ENCODE assay signal across 12 cellular contexts in genomic region chr1:205275133-205275532, GRCh38. TPM values are rescaled to one million over a fixed set of nuclear protein-coding genes. Genes with fewer than 3 reads are reported as not detected.
DNase-seq lines count a peak whose midpoint lies in the region; ATAC-seq, FAIRE-seq and TF ChIP-seq lines count a peak whose summit lies in the region.
"Had no signal": no experiment of that assay in that cellular context is flagged by ENCODE, and none has a peak within 500 bp of the region (broad histone marks: within the 10 kb centered on the region; RNA-seq: fewer than 3 reads in every experiment).

No MANE protein-coding gene starts in this region.

- TF ChIP-seq POLR2A in Peyer's patch (IDR thresholded peaks at IDR 0.05) = no peak
- no peak for TF ChIP-seq POLR2A in HepG2 (IDR thresholded peaks at IDR 0.05; ENCODE audit: insufficient read depth in 1 of 2, low read depth in 2 of 2, low read length in 2 of 2)

- no peak for FAIRE-seq in HepG2 (lab: Jason Lieb, UNC)
- FAIRE-seq: D721Med had no signal

- TF ChIP-seq EP300 in HepG2 (IDR thresholded peaks at IDR 0.05; ENCODE audit: low read depth in 2 of 2, low read length in 2 of 2) (no peak), HepG2 (CRISPR knock-in tag; IDR thresholded peaks at IDR 0.05; ENCODE audit: borderline replicate concordance) (no peak)

- no peaks in the 10 kb centered on the region for H4K20me1 ChIP-seq in HepG2 (ENCODE audit: insufficient read depth, low read length)

- H2AFZ ChIP-seq in HepG2 (ENCODE audit: low read length) = no peak overlapping the region
- H2AFZ ChIP-seq: GM23248 had no signal

- in situ Hi-C loops in HepG2 (cut with HindIII; ENCODE audit: extremely low pct_ligation_motif_present, low pct_unique_long_range_greater_than_20kb) = no loop called here

- intact Hi-C loops in HepG2 (cut with micrococcal nuclease; ENCODE audit: unreplicated experiment) = loop anchor here (2.0 kb wide), 1 partner anchor 20 kb away; no protein-coding TSS in a partner anchor

- CTCF ChIA-PET in HepG2 (lab: Yijun Ruan, JAX; ENCODE audit: low intra/inter-chr PET ratio, low total read pairs) = interaction anchor here (5.5 kb wide), 1 partner anchor 49 kb away, joined by 150 read pairs; the partner anchor contains the start of gene NUAK2

- POLR2A ChIA-PET in HepG2 (lab: Yijun Ruan, JAX) = interaction anchor here (1.2 to 3.3 kb wide), 4 partner anchors 10 to 49 kb away, joined by 3 to 32 read pairs (median 17); no protein-coding TSS in a partner anchor

- H3K4me2 ChIP-seq in HepG2 (ENCODE audit: low read depth, low read length) = no peak overlapping the region

- no peaks in the 10 kb centered on the region for H3K79me2 ChIP-seq in HepG2 (ENCODE audit: insufficient read depth, low read length)

- DNase-seq in H7 (peak; percentile 34), Peyer's patch (peak; percentile 59 to 80 (median 73)), HepG2 (ENCODE audit: low spot score) (no peak), glomerular visceral epithelial cell (ENCODE audit: extremely low spot score) (no peak)
- DNase-seq: GM23248 had no signal

- H3K27me3 ChIP-seq in H7 (ENCODE audit: control insufficient read depth, insufficient read depth, low read length) (no peaks in the 10 kb centered on the region), Peyer's patch (no peaks in the 10 kb centered on the region), HepG2 (ENCODE audit: control insufficient read depth in 1 of 2, insufficient read depth in 2 of 2, low read length in 2 of 2) (peaks cover 2 to 28% of the 10 kb centered on the region in 2 experiments; a peak in 4 of 5 replicates)
- H3K27me3 ChIP-seq: testis had no signal

- H3K9me3 ChIP-seq in Peyer's patch (no peaks in the 10 kb centered on the region), HepG2 (ENCODE audit: low read length) (no peaks in the 10 kb centered on the region)
- H3K9me3 ChIP-seq: testis had no signal

- ATAC-seq in HepG2 (no peak), HG03108 (IDR thresholded peaks at IDR 0.05; ENCODE audit: unreplicated experiment) (no peak), HG03342 (IDR thresholded peaks at IDR 0.05; ENCODE audit: unreplicated experiment) (no peak), GM18517 (IDR thresholded peaks at IDR 0.05; ENCODE audit: unreplicated experiment) (no peak)

- H3K9ac ChIP-seq in HepG2 (ENCODE audit: insufficient read depth, low read depth, low read length) = no peak overlapping the region
- H3K9ac ChIP-seq: GM23248 had no signal

- peaks cover 0 to 27% (median 12%) of the 10 kb centered on the region in 4 donors for H3K4me1 ChIP-seq in Peyer's patch
- peaks cover 32% of the 10 kb centered on the region for H3K4me1 ChIP-seq in HepG2 (ENCODE audit: insufficient read depth, low read length)

- H3K27ac ChIP-seq in C4-2B = peak overlapping the region; percentile 34
- H3K27ac ChIP-seq in Peyer's patch = peak overlapping the region in 3 of 4 donors; percentile 22 to 55 (median 53)
- no peak overlapping the region for H3K27ac ChIP-seq in HepG2 (ENCODE audit: extremely low read length, insufficient read depth, low read length)
- H3K27ac ChIP-seq: GM23248, SK-N-MC, testis had no signal

- H3K4me3 ChIP-seq in H7 (ENCODE audit: insufficient read depth, low read depth, low read length) = no peak overlapping the region
- no peak overlapping the region for H3K4me3 ChIP-seq in Peyer's patch
- no peak overlapping the region for H3K4me3 ChIP-seq in HepG2 (replicated peaks in 1 of 3; ENCODE audit: insufficient read depth in 1 of 3, low read depth in 2 of 3, low read length in 3 of 3)
- H3K4me3 ChIP-seq: GM23248, SK-N-MC, testis had no signal

- TF ChIP-seq RAD21 in HepG2 (CRISPR knock-in tag; IDR thresholded peaks at IDR 0.05) = no peak

- TF ChIP-seq CTCF in C4-2B (conservative IDR thresholded peaks at IDR 0.05) (no peak), Peyer's patch (IDR thresholded peaks at IDR 0.05) (peak in 3 of 6 experiments; percentile 11 to 31 (median 30)), HepG2 (CRISPR knock-in tag; IDR thresholded peaks at IDR 0.05) (no peak)

- no TSS peak for BruUV-seq in HepG2 (replicated peaks; lab: Mats Ljungman, UMichigan)

- H3K36me3 ChIP-seq in H7 (replicated peaks; ENCODE audit: control insufficient read depth, insufficient read depth, low read length) (no peaks in the 10 kb centered on the region; the same call in 1 of the 2 replicates), Peyer's patch (no peaks in the 10 kb centered on the region), HepG2 (replicated peaks in 1 of 2; ENCODE audit: control insufficient read depth in 1 of 2, insufficient read depth in 2 of 2, low read length in 2 of 2) (no peaks in the 10 kb centered on the region)

- 58% methylated on average over 3 of the region's 3 CpGs for WGBS in HepG2 (ENCODE audit: low lambda C conversion rate)

TF ChIP-seq in HepG2, 621 proteins besides CTCF, POLR2A, EP300 and RAD21:
- TF ChIP-seq ZNF615 (CRISPR knock-in tag; IDR thresholded peaks at IDR 0.05; ENCODE audit: borderline replicate concordance) (no peak), HNRNPL (IDR thresholded peaks at IDR 0.05; ENCODE audit: low read depth, low read length) (0 out of 2 replicates have a peak, but pooled peaks have one; percentile 37)

RNA-seq across cellular contexts. Expression of gene NUAK2, which starts 46.4 kb away (rescaled TPM):
- total RNA-seq in H7 (2014; rRNA removed; shearing (Covaris generic)) = 9.2 and 9.8 TPM in 2 replicates
- total RNA-seq in Peyer's patch = 10 to 100 TPM; 22.0 to 40.0 (median 30.9) TPM
- 1.1 and 1.2 TPM in 2 replicates for total RNA-seq in HepG2 (2016; rRNA removed; fragmentation: Illumina TruSeq; extraction: Trizol)
- 0.10 and 0.18 TPM in 2 replicates for total RNA-seq in HepG2 (2016; cell fraction: cytosol; rRNA removed; fragmentation: Illumina TruSeq; extraction: Trizol; ENCODE audit: low read depth)
- total RNA-seq in HepG2 (2016; cell fraction: insoluble cytoplasmic fraction; rRNA removed; fragmentation: Illumina TruSeq; extraction: Trizol) = 0.79 and 1.1 TPM in 2 replicates
- total RNA-seq in HepG2 (2016; cell fraction: membrane; rRNA removed; fragmentation: Illumina TruSeq; extraction: Trizol) = 0.65 and 0.71 TPM in 2 replicates
- total RNA-seq in HepG2 (2016; cell fraction: nucleus; rRNA removed; fragmentation: Illumina TruSeq; extraction: Trizol) = 1.5 and 1.6 TPM in 2 replicates
- 0.68 and 0.75 TPM in 2 replicates for polyA plus RNA-seq in HepG2 (2011; rRNA removed)
- polyA plus RNA-seq in HepG2 (2011; cell fraction: cytosol; rRNA removed) = 0.47 and 0.54 TPM in 2 replicates
- 1.2 TPM in 2 replicates for polyA plus RNA-seq in HepG2 (2011; cell fraction: nucleus; rRNA removed)
- polyA plus RNA-seq in HepG2 (2012) = 0.35 and 0.38 TPM in 2 replicates
- polyA plus RNA-seq in HepG2 (2016; cell fraction: cytosol; fragmentation: Illumina TruSeq; extraction: Trizol; ENCODE audit: low read depth) = 0.17 and 0.19 TPM in 2 replicates
- 0.99 and 1.4 TPM in 2 replicates for polyA plus RNA-seq in HepG2 (2016; cell fraction: insoluble cytoplasmic fraction; fragmentation: Illumina TruSeq; extraction: Trizol; ENCODE audit: low read depth)
- polyA plus RNA-seq in HepG2 (2016; cell fraction: membrane; fragmentation: Illumina TruSeq; extraction: Trizol; ENCODE audit: low read depth) = 0.41 and 0.78 TPM in 2 replicates
- 2.5 and 3.1 TPM in 2 replicates for polyA plus RNA-seq in HepG2 (2016; cell fraction: nucleus; fragmentation: Illumina TruSeq; extraction: Trizol; ENCODE audit: insufficient read depth, low read depth)
- 1.7 and 4.8 TPM in 2 replicates for polyA minus RNA-seq in HepG2 (2011; rRNA and poly(A)+ RNA removed; ENCODE audit: low replicate concordance)
- 0.89 and 1.3 TPM in 2 replicates for polyA minus RNA-seq in HepG2 (2011; cell fraction: cytosol; rRNA and poly(A)+ RNA removed)
- 1.2 and 1.7 TPM in 2 replicates for polyA minus RNA-seq in HepG2 (2011; cell fraction: nucleus; rRNA and poly(A)+ RNA removed)

RNA-seq across cellular contexts. Expression of gene TMCC2, which starts 47.4 kb away (rescaled TPM):
- 13.6 and 19.3 TPM in 2 replicates for total RNA-seq in H7 (2014; rRNA removed; shearing (Covaris generic))
- total RNA-seq in Peyer's patch (1 to 10 TPM in 2 of 4 donors, under 1 TPM in 2; 0.53 to 4.1 (median 1.1) TPM), HepG2 (2016; rRNA removed; fragmentation: Illumina TruSeq; extraction: Trizol) (0.21 and 0.24 TPM in 2 replicates)
- 0.35 and 0.71 TPM in 2 replicates for total RNA-seq in HepG2 (2016; cell fraction: cytosol; rRNA removed; fragmentation: Illumina TruSeq; extraction: Trizol; ENCODE audit: low read depth)
- total RNA-seq in HepG2 (2016; cell fraction: insoluble cytoplasmic fraction; rRNA removed; fragmentation: Illumina TruSeq; extraction: Trizol) = 0.13 and 0.22 TPM in 2 replicates
- 0.19 and 0.24 TPM in 2 replicates for total RNA-seq in HepG2 (2016; cell fraction: membrane; rRNA removed; fragmentation: Illumina TruSeq; extraction: Trizol)
- total RNA-seq in HepG2 (2016; cell fraction: nucleus; rRNA removed; fragmentation: Illumina TruSeq; extraction: Trizol) = 0.28 and 0.37 TPM in 2 replicates
- 0.12 and 0.26 TPM in 2 replicates for polyA plus RNA-seq in HepG2 (2011; rRNA removed)
- 0.09 and 0.12 TPM in 2 replicates for polyA plus RNA-seq in HepG2 (2011; cell fraction: cytosol; rRNA removed)
- polyA plus RNA-seq in HepG2 (2011; cell fraction: nucleus; rRNA removed) = 0.23 and 0.36 TPM in 2 replicates
- polyA plus RNA-seq in HepG2 (2012) = 0.07 and 0.23 TPM in 2 replicates
- polyA plus RNA-seq in HepG2 (2016; cell fraction: cytosol; fragmentation: Illumina TruSeq; extraction: Trizol; ENCODE audit: low read depth) = 0.05 and 0.09 TPM in 2 replicates
- 0.11 and 0.27 TPM in 2 replicates for polyA plus RNA-seq in HepG2 (2016; cell fraction: insoluble cytoplasmic fraction; fragmentation: Illumina TruSeq; extraction: Trizol; ENCODE audit: low read depth)
- 0.16 and 0.31 TPM in 2 replicates for polyA plus RNA-seq in HepG2 (2016; cell fraction: membrane; fragmentation: Illumina TruSeq; extraction: Trizol; ENCODE audit: low read depth)
- 0.20 and 0.56 TPM in 2 replicates for polyA plus RNA-seq in HepG2 (2016; cell fraction: nucleus; fragmentation: Illumina TruSeq; extraction: Trizol; ENCODE audit: insufficient read depth, low read depth)
- polyA minus RNA-seq in HepG2 (2011; rRNA and poly(A)+ RNA removed; ENCODE audit: low replicate concordance) = 0.78 and 3.1 TPM in 2 replicates
- not detected in 2 replicates for polyA minus RNA-seq in HepG2 (2011; cell fraction: cytosol; rRNA and poly(A)+ RNA removed)
- polyA minus RNA-seq in HepG2 (2011; cell fraction: nucleus; rRNA and poly(A)+ RNA removed) = 0.26 TPM in 1 of 2 replicates, not detected in the other

Comparison
In these comparisons a context has a peak if more than half of its experiments do, and no peak if none do; other contexts are left out.
1. DNase-seq: peak in H7 (single experiment) and Peyer's patch (3 of 3); none in HepG2 (single experiment) and glomerular visceral epithelial cell (single experiment).